ENCODE assay signal across 16 cellular contexts in the genomic region with DNA sequence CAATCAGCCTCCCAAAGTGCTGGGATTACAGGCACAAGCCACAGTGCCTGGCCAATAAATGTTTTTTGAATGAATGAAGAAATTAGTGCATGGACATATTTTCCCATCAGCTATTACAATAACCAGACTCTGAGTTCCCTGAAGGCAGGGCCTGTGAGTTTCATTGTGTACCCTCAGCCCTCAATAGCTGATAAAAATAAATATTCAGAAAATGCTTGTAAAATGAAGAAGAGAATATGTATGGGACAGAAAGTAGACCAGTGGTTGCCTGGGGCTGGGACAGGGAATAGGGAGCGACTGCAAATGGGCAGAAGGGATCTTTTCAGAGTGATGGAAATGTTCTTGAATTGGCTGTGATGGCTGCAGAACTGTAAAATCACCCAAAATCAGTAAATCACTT. TPM values are rescaled to one million over a fixed set of nuclear protein-coding genes. Genes with fewer than 3 reads are reported as not detected.
DNase-seq lines count a peak whose midpoint lies in the region; ATAC-seq and TF ChIP-seq lines count a peak whose summit lies in the region.
"Had no signal": no experiment of that assay in that cellular context is flagged by ENCODE, and none has a peak within 500 bp of the region (broad histone marks: within the 10 kb centered on the region; RNA-seq: fewer than 3 reads in every experiment).

No MANE protein-coding gene starts in this region.

- peaks cover 2% of the 10 kb centered on the region for H3K36me3 Mint-ChIP-seq in activated CD4-positive, alpha-beta memory T cell treated with anti-CD3 and anti-CD28 coated beads, Interleukin-2, amount 10 ng/mL, durations not matched to agents 7 days and 5 days (ENCODE audit: low read depth)
- no peaks in the 10 kb centered on the region for H3K36me3 Mint-ChIP-seq in activated CD4-positive, alpha-beta memory T cell treated with anti-CD3 and anti-CD28 coated beads for 36 hours
- no peaks in the 10 kb centered on the region for H3K36me3 Mint-ChIP-seq in memory B cell
- H3K36me3 Mint-ChIP-seq in stimulated activated effector memory CD8-positive, alpha-beta T cell treated with anti-CD3 and anti-CD28 coated beads, Interleukin-12 subunit alpha, Interleukin-12 subunit beta, amount 100 ng/mL, for 72 hours, result peaks cover 15% of the 10 kb centered on the region
- H3K36me3 Mint-ChIP-seq: CD4-positive, alpha-beta memory T cell had no signal

- H3K79me1 ChIP-seq in IMR-90 (ENCODE audit: low read depth in 1 of 2, low read length in 2 of 2), result no peaks in the 10 kb centered on the region

- H3K4me3 Mint-ChIP-seq in activated CD4-positive, alpha-beta memory T cell treated with anti-CD3 and anti-CD28 coated beads, Interleukin-2, amount 10 ng/mL, durations not matched to agents 7 days and 5 days, result no peak overlapping the region
- H3K4me3 Mint-ChIP-seq in activated CD4-positive, alpha-beta memory T cell treated with anti-CD3 and anti-CD28 coated beads for 36 hours, result no peak overlapping the region
- H3K4me3 Mint-ChIP-seq in memory B cell, result peak overlapping the region; percentile 3
- peak overlapping the region; percentile 17 for H3K4me3 Mint-ChIP-seq in stimulated activated effector memory CD8-positive, alpha-beta T cell treated with anti-CD3 and anti-CD28 coated beads, Interleukin-12 subunit alpha, Interleukin-12 subunit beta, amount 100 ng/mL, for 72 hours
- H3K4me3 Mint-ChIP-seq: GM23338 had no signal

- no peak overlapping the region for H3K4me3 ChIP-seq in IMR-90 (ENCODE audit: insufficient read depth, low read depth, low read length)
- H3K4me3 ChIP-seq: GM23338 had no signal

- no peak overlapping the region for H3K23ac ChIP-seq in IMR-90 (ENCODE audit: low read depth, low read length)

- H4K8ac ChIP-seq in IMR-90 (ENCODE audit: low read depth in 2 of 2, low read length in 2 of 2), result no peak overlapping the region

- H3K4me2 ChIP-seq in IMR-90 (ENCODE audit: low read depth, low read length), result no peak overlapping the region
- H3K4me2 ChIP-seq: GM23338 had no signal

- no peak overlapping the region for H2AFZ ChIP-seq in IMR-90 (replicated peaks; ENCODE audit: low read length, poor library complexity)
- H2AFZ ChIP-seq: GM23338 had no signal

- TF ChIP-seq RAD21 in IMR-90 (IDR thresholded peaks at IDR 0.05; ENCODE audit: low read length), result no peak

- H3K36me3 ChIP-seq in IMR-90 (ENCODE audit: control insufficient read depth, insufficient read depth, low read length), result peaks cover under 1% of the 10 kb centered on the region; the same call in 1 of the 2 replicates

- no TSS peak for BruUV-seq in IMR-90 (replicated peaks; lab: Mats Ljungman, UMichigan)

- H4K91ac ChIP-seq in IMR-90 (ENCODE audit: insufficient read depth, low read depth, low read length), result no peak overlapping the region

- H3K4ac ChIP-seq in IMR-90 (ENCODE audit: low read depth, low read length), result no peak overlapping the region

- no peak overlapping the region for H3K14ac ChIP-seq in IMR-90 (replicated peaks; ENCODE audit: low read depth, low read length)

- no peaks in the 10 kb centered on the region for H4K20me1 ChIP-seq in IMR-90 (ENCODE audit: insufficient read depth, low read length)

- H2BK15ac ChIP-seq in IMR-90 (ENCODE audit: low read depth, low read length), result no peak overlapping the region

- TF ChIP-seq CTCF in IMR-90 (conservative IDR thresholded peaks at IDR 0.05; ENCODE audit: low read depth, low read length), result no peak

- peaks cover 7% of the 10 kb centered on the region; the same call in 1 of the 2 replicates for H3K9me1 ChIP-seq in IMR-90 (ENCODE audit: insufficient read depth, low read length)

- POLR2A ChIA-PET in activated CD4-positive, alpha-beta memory T cell treated with anti-CD3 and anti-CD28 coated beads, Interleukin-2, amount 10 ng/mL, durations not matched to agents 7 days and 5 days (lab: Charles Lee), result interaction anchor here (1.3 kb wide), 1 partner anchor 116 kb away, joined by 3 read pairs; a partner anchor contains a TSS
- POLR2A ChIA-PET in activated CD4-positive, alpha-beta memory T cell treated with anti-CD3 and anti-CD28 coated beads for 36 hours (lab: Charles Lee), result no interaction called here
- POLR2A ChIA-PET in IMR-90 (lab: Charles Lee; ENCODE audit: unreplicated experiment), result no interaction called here

- no peak overlapping the region; the same call in 1 of the 2 replicates for H2BK120ac ChIP-seq in IMR-90 (ENCODE audit: low read depth, low read length)

- H4K5ac ChIP-seq in IMR-90 (ENCODE audit: low read depth, low read length), result no peak overlapping the region

- no peak overlapping the region for H3K56ac ChIP-seq in IMR-90 (ENCODE audit: extremely low read depth, insufficient read depth, low read length)

- peaks cover 6% of the 10 kb centered on the region for H3K4me1 ChIP-seq in IMR-90 (ENCODE audit: control insufficient read depth, insufficient read depth, low read length)

- no peak overlapping the region for H2AK5ac ChIP-seq in IMR-90 (ENCODE audit: low read depth, low read length)

- in situ Hi-C loops in IMR-90 (cut with MboI; ENCODE audit: low sequenced_read_pairs), result loop anchor here (5.0 to 25.0 kb wide), 2 partner anchors 146 to 601 kb away; a partner anchor contains a TSS

- intact Hi-C loops in activated CD4-positive, alpha-beta memory T cell treated with anti-CD3 and anti-CD28 coated beads for 36 hours (cut with micrococcal nuclease), result loop anchor here (1.0 to 2.0 kb wide), 4 partner anchors 89 to 483 kb away; a partner anchor contains a TSS
- intact Hi-C loops in IMR-90 (cut with micrococcal nuclease), result loop anchor here (2.0 to 5.0 kb wide), 3 partner anchors 53 to 311 kb away; no protein-coding TSS in a partner anchor

- no peak for DNase-seq in activated CD4-positive, alpha-beta memory T cell treated with anti-CD3 and anti-CD28 coated beads, Interleukin-2, amount 10 ng/mL, durations not matched to agents 7 days and 5 days
- DNase-seq in activated CD4-positive, alpha-beta memory T cell treated with anti-CD3 and anti-CD28 coated beads for 36 hours, result no peak
- DNase-seq in IMR-90 (no peak), memory B cell (ENCODE audit: low spot score in 2 of 2) (no peak), caudate nucleus (lab: John Stamatoyannopoulos, UW) (no peak), NCI-H2029 (lab: John Stamatoyannopoulos, UW) (no peak)
- no peak for DNase-seq in stimulated activated effector memory CD8-positive, alpha-beta T cell treated with anti-CD3 and anti-CD28 coated beads, Interleukin-12 subunit alpha, Interleukin-12 subunit beta, amount 100 ng/mL, for 72 hours (ENCODE audit: low spot score in 2 of 2)
- DNase-seq: Calu3; CD4-positive, alpha-beta memory T cell; GF-D8; MV-4-11; NCI-H187; NCI-H2227 treated with DMSO at 0.1 percent for 48 hours had no signal

- no peaks in the 10 kb centered on the region for H3K9me3 Mint-ChIP-seq in activated CD4-positive, alpha-beta memory T cell treated with anti-CD3 and anti-CD28 coated beads, Interleukin-2, amount 10 ng/mL, durations not matched to agents 7 days and 5 days
- no peaks in the 10 kb centered on the region for H3K9me3 Mint-ChIP-seq in activated CD4-positive, alpha-beta memory T cell treated with anti-CD3 and anti-CD28 coated beads for 36 hours
- H3K9me3 Mint-ChIP-seq in memory B cell, result no peaks in the 10 kb centered on the region
- no peaks in the 10 kb centered on the region for H3K9me3 Mint-ChIP-seq in stimulated activated effector memory CD8-positive, alpha-beta T cell treated with anti-CD3 and anti-CD28 coated beads, Interleukin-12 subunit alpha, Interleukin-12 subunit beta, amount 100 ng/mL, for 72 hours
- H3K9me3 Mint-ChIP-seq: CD4-positive, alpha-beta memory T cell; GM23338 had no signal

- H3K27me3 Mint-ChIP-seq in activated CD4-positive, alpha-beta memory T cell treated with anti-CD3 and anti-CD28 coated beads, Interleukin-2, amount 10 ng/mL, durations not matched to agents 7 days and 5 days, result peaks cover 8% of the 10 kb centered on the region
- H3K27me3 Mint-ChIP-seq in activated CD4-positive, alpha-beta memory T cell treated with anti-CD3 and anti-CD28 coated beads for 36 hours, result no peaks in the 10 kb centered on the region
- H3K27me3 Mint-ChIP-seq in memory B cell, result no peaks in the 10 kb centered on the region
- H3K27me3 Mint-ChIP-seq: CD4-positive, alpha-beta memory T cell had no signal

- H3K27ac Mint-ChIP-seq in activated CD4-positive, alpha-beta memory T cell treated with anti-CD3 and anti-CD28 coated beads, Interleukin-2, amount 10 ng/mL, durations not matched to agents 7 days and 5 days, result peak overlapping the region; percentile 4
- H3K27ac Mint-ChIP-seq in activated CD4-positive, alpha-beta memory T cell treated with anti-CD3 and anti-CD28 coated beads for 36 hours, result no peak overlapping the region
- H3K27ac Mint-ChIP-seq in memory B cell, result peak overlapping the region; percentile 90
- peak overlapping the region; percentile 88 for H3K27ac Mint-ChIP-seq in stimulated activated effector memory CD8-positive, alpha-beta T cell treated with anti-CD3 and anti-CD28 coated beads, Interleukin-12 subunit alpha, Interleukin-12 subunit beta, amount 100 ng/mL, for 72 hours
- H3K27ac Mint-ChIP-seq: GM23338 had no signal

- no peak for TF ChIP-seq POLR2A in IMR-90 (IDR thresholded peaks at IDR 0.05; ENCODE audit: low read depth, low read length)

- CTCF ChIA-PET in activated CD4-positive, alpha-beta memory T cell treated with anti-CD3 and anti-CD28 coated beads, Interleukin-2, amount 10 ng/mL, durations not matched to agents 7 days and 5 days (lab: Charles Lee), result interaction anchor here (1.0 to 3.4 kb wide), 4 partner anchors 117 to 308 kb away, joined by 3 to 56 read pairs (median 6); a partner anchor contains a TSS
- CTCF ChIA-PET in activated CD4-positive, alpha-beta memory T cell treated with anti-CD3 and anti-CD28 coated beads for 36 hours (lab: Charles Lee), result interaction anchor here (1.7 to 3.9 kb wide), 6 partner anchors 57 to 483 kb away, joined by 3 to 68 read pairs (median 14); no protein-coding TSS in a partner anchor
- CTCF ChIA-PET in IMR-90 (lab: Yijun Ruan, JAX), result interaction anchor here (0.6 to 1.1 kb wide), 2 partner anchors 39 to 41 kb away, joined by 3 to 4 read pairs; no protein-coding TSS in a partner anchor

- peaks cover 26% of the 10 kb centered on the region for H3K4me1 Mint-ChIP-seq in activated CD4-positive, alpha-beta memory T cell treated with anti-CD3 and anti-CD28 coated beads, Interleukin-2, amount 10 ng/mL, durations not matched to agents 7 days and 5 days
- peaks cover 24% of the 10 kb centered on the region for H3K4me1 Mint-ChIP-seq in activated CD4-positive, alpha-beta memory T cell treated with anti-CD3 and anti-CD28 coated beads for 36 hours (ENCODE audit: low read depth)
- peaks cover 9% of the 10 kb centered on the region for H3K4me1 Mint-ChIP-seq in memory B cell
- peaks cover 22% of the 10 kb centered on the region for H3K4me1 Mint-ChIP-seq in stimulated activated effector memory CD8-positive, alpha-beta T cell treated with anti-CD3 and anti-CD28 coated beads, Interleukin-12 subunit alpha, Interleukin-12 subunit beta, amount 100 ng/mL, for 72 hours

- no peak overlapping the region for H3K9ac ChIP-seq in IMR-90 (ENCODE audit: low read depth, low read length)
- H3K9ac ChIP-seq: KMS-11 had no signal

- H3K9me3 ChIP-seq in IMR-90 (ENCODE audit: control insufficient read depth, insufficient read depth, low read length), result no peaks in the 10 kb centered on the region

- ATAC-seq in IMR-90 (ENCODE audit: low read depth) (no peak), memory B cell (ENCODE audit: low read depth) (no peak), HG03571 (IDR thresholded peaks at IDR 0.05; ENCODE audit: unreplicated experiment) (no peak)
- no peak for ATAC-seq in stimulated activated effector memory CD8-positive, alpha-beta T cell treated with anti-CD3 and anti-CD28 coated beads, Interleukin-12 subunit alpha, Interleukin-12 subunit beta, amount 100 ng/mL, for 72 hours

- no peak overlapping the region for H2BK5ac ChIP-seq in IMR-90 (ENCODE audit: low read depth, low read length, poor library complexity, severe bottlenecking)

- H3K27me3 ChIP-seq in IMR-90 (ENCODE audit: control insufficient read depth, insufficient read depth, low read length), result no peaks in the 10 kb centered on the region

- H2BK20ac ChIP-seq in IMR-90 (ENCODE audit: low read depth, low read length), result peak overlapping the region; percentile 38; the same call in 1 of the 2 replicates

- H3K27ac ChIP-seq in IMR-90 (ENCODE audit: insufficient read depth, low read length) (no peak overlapping the region), caudate nucleus (ENCODE audit: low read depth, low read length) (no peak overlapping the region)
- H3K27ac ChIP-seq: KMS-11 had no signal

- no peak overlapping the region for H3K18ac ChIP-seq in IMR-90 (ENCODE audit: low read depth, low read length)

- dilution Hi-C loops in IMR-90 (cut with HindIII; ENCODE audit: low sequenced_read_pairs, unreplicated experiment), result no loop called here

- no CpG with 5 or more reads among the region's 1 CpG for WGBS in IMR-90 (ENCODE audit: extremely low coverage in 2 of 2, insufficient read length in 1 of 2), 2 experiments

- H2AK9ac ChIP-seq in IMR-90 (replicated peaks; ENCODE audit: low read depth, low read length, poor library complexity), result no peak overlapping the region

RNA-seq across cellular contexts. Expression of a gene that starts 28.8 kb away (rescaled TPM):
- total RNA-seq in activated CD4-positive, alpha-beta memory T cell treated with anti-CD3 and anti-CD28 coated beads, Interleukin-2, amount 10 ng/mL, durations not matched to agents 7 days and 5 days, result 1 to 10 TPM; 4.8 to 5.8 TPM
- 10 to 100 TPM; 14.0 to 14.8 TPM for total RNA-seq in activated CD4-positive, alpha-beta memory T cell treated with anti-CD3 and anti-CD28 coated beads for 36 hours
- 6.3 and 6.9 TPM in 2 replicates for total RNA-seq in IMR-90 (2012; rRNA removed)
- 29.0 and 29.8 TPM in 2 replicates for polyA plus RNA-seq in IMR-90 (2012; rRNA removed)
- 45.8 and 88.1 TPM in 2 replicates for polyA plus RNA-seq in IMR-90 (2012; cell fraction: cytosol; rRNA removed)
- 107 and 168 TPM in 2 replicates for polyA plus RNA-seq in IMR-90 (2012; cell fraction: nucleus; rRNA removed; ENCODE audit: low replicate concordance)

RNA-seq across cellular contexts. Expression of a gene that starts 55.1 kb away (rescaled TPM):
- 10 to 100 TPM; 32.5 to 37.7 TPM for total RNA-seq in activated CD4-positive, alpha-beta memory T cell treated with anti-CD3 and anti-CD28 coated beads, Interleukin-2, amount 10 ng/mL, durations not matched to agents 7 days and 5 days
- 10 to 100 TPM; 31.7 to 36.3 TPM for total RNA-seq in activated CD4-positive, alpha-beta memory T cell treated with anti-CD3 and anti-CD28 coated beads for 36 hours
- 14.2 and 14.9 TPM in 2 replicates for total RNA-seq in IMR-90 (2012; rRNA removed)
- polyA plus RNA-seq in IMR-90 (2012; rRNA removed), result 23.2 and 23.5 TPM in 2 replicates
- polyA plus RNA-seq in IMR-90 (2012; cell fraction: cytosol; rRNA removed), result 12.9 and 22.5 TPM in 2 replicates
- 64.0 and 115 TPM in 2 replicates for polyA plus RNA-seq in IMR-90 (2012; cell fraction: nucleus; rRNA removed; ENCODE audit: low replicate concordance)

RNA-seq across cellular contexts. Expression of a gene that starts 55.3 kb away (rescaled TPM):
- 1 to 10 TPM; 6.6 to 6.8 TPM for total RNA-seq in activated CD4-positive, alpha-beta memory T cell treated with anti-CD3 and anti-CD28 coated beads, Interleukin-2, amount 10 ng/mL, durations not matched to agents 7 days and 5 days
- 1 to 10 TPM; 6.4 TPM for total RNA-seq in activated CD4-positive, alpha-beta memory T cell treated with anti-CD3 and anti-CD28 coated beads for 36 hours
- total RNA-seq in IMR-90 (2012; rRNA removed), result 7.7 and 8.6 TPM in 2 replicates
- polyA plus RNA-seq in IMR-90 (2012; rRNA removed), result 8.6 and 9.4 TPM in 2 replicates
- polyA plus RNA-seq in IMR-90 (2012; cell fraction: cytosol; rRNA removed), result 6.5 and 8.3 TPM in 2 replicates
- 6.8 and 11.6 TPM in 2 replicates for polyA plus RNA-seq in IMR-90 (2012; cell fraction: nucleus; rRNA removed; ENCODE audit: low replicate concordance)

Comparison
In these comparisons a context has a peak if more than half of its experiments do, and no peak if none do; other contexts are left out.
1. H3K4me3 Mint-ChIP-seq: peak in memory B cell (single experiment) and stimulated activated effector memory CD8-positive, alpha-beta T cell treated with anti-CD3 and anti-CD28 coated beads, Interleukin-12 subunit alpha, Interleukin-12 subunit beta, amount 100 ng/mL, for 72 hours (single experiment); none in activated CD4-positive, alpha-beta memory T cell treated with anti-CD3 and anti-CD28 coated beads, Interleukin-2, amount 10 ng/mL, durations not matched to agents 7 days and 5 days (single experiment) and activated CD4-positive, alpha-beta memory T cell treated with anti-CD3 and anti-CD28 coated beads for 36 hours (single experiment).